ENCODE assay signal across 8 cellular contexts in genomic region chrX:53089224-53089842, GRCh38. TPM values are rescaled to one million over a fixed set of nuclear protein-coding genes. Genes with fewer than 3 reads are reported as not detected.
A peak's percentile ranks its signal among the peaks of the same experiment; 100 is the strongest.
DNase-seq lines count a peak whose midpoint lies in the region; ATAC-seq and TF ChIP-seq lines count a peak whose summit lies in the region.

No MANE protein-coding gene starts in this region.

- no peaks in the 10 kb centered on the region for H3K27me3 Mint-ChIP-seq in activated naive CD4-positive, alpha-beta T cell treated with anti-CD3 and anti-CD28 coated beads, Interleukin-2, amount 10 ng/mL, durations not matched to agents 7 days and 5 days
- H3K27me3 Mint-ChIP-seq in osteocyte (ENCODE audit: unreplicated experiment) = no peaks in the 10 kb centered on the region

- H3K4me3 Mint-ChIP-seq in activated naive CD4-positive, alpha-beta T cell treated with anti-CD3 and anti-CD28 coated beads, Interleukin-2, amount 10 ng/mL, durations not matched to agents 7 days and 5 days = peak overlapping the region; percentile 79
- H3K4me3 Mint-ChIP-seq in osteocyte (ENCODE audit: unreplicated experiment) = peak overlapping the region; percentile 79

- ATAC-seq in GM21723 (IDR thresholded peaks at IDR 0.05; ENCODE audit: unreplicated experiment) (peak; percentile 34), foreskin keratinocyte (no peak), GM19351 (IDR thresholded peaks at IDR 0.05; ENCODE audit: unreplicated experiment) (no peak), GM21360 (IDR thresholded peaks at IDR 0.05; ENCODE audit: unreplicated experiment) (no peak)

- TF ChIP-seq CTCF in BJ (IDR thresholded peaks at IDR 0.05; ENCODE audit: insufficient read depth, low read depth, low read length) (peak; percentile 71), foreskin keratinocyte (conservative IDR thresholded peaks at IDR 0.05) (peak; percentile 72), osteocyte (IDR thresholded peaks at IDR 0.05) (peak; percentile 72)

- peak overlapping the region; percentile 85 for H3K27ac Mint-ChIP-seq in activated naive CD4-positive, alpha-beta T cell treated with anti-CD3 and anti-CD28 coated beads, Interleukin-2, amount 10 ng/mL, durations not matched to agents 7 days and 5 days
- peak overlapping the region; percentile 86 for H3K27ac Mint-ChIP-seq in osteocyte (ENCODE audit: unreplicated experiment)

- CTCF ChIA-PET in BJ (lab: Yijun Ruan, JAX) = interaction anchor here (0.6 to 1.0 kb wide), 3 partner anchors 11 to 24 kb away, joined by 3 to 4 read pairs (median 3); no protein-coding TSS in a partner anchor
- CTCF ChIA-PET in activated naive CD4-positive, alpha-beta T cell treated with anti-CD3 and anti-CD28 coated beads, Interleukin-2, amount 10 ng/mL, durations not matched to agents 7 days and 5 days (lab: Charles Lee) = interaction anchor here (0.9 to 2.1 kb wide), 2 partner anchors 17 to 20 kb away, joined by 3 to 10 read pairs; no protein-coding TSS in a partner anchor

- POLR2A ChIA-PET in BJ (lab: Charles Lee) = no interaction called here

- no peaks in the 10 kb centered on the region for H3K9me3 Mint-ChIP-seq in activated naive CD4-positive, alpha-beta T cell treated with anti-CD3 and anti-CD28 coated beads, Interleukin-2, amount 10 ng/mL, durations not matched to agents 7 days and 5 days
- no peaks in the 10 kb centered on the region for H3K9me3 Mint-ChIP-seq in osteocyte (ENCODE audit: unreplicated experiment)

- H3K27me3 ChIP-seq in BJ (ENCODE audit: control insufficient read depth, insufficient read depth, low read length) (no peaks in the 10 kb centered on the region), foreskin keratinocyte (no peaks in the 10 kb centered on the region)

- no peaks in the 10 kb centered on the region for H3K4me1 ChIP-seq in foreskin keratinocyte

- peak overlapping the region; percentile 90 for H3K27ac ChIP-seq in foreskin keratinocyte

- H3K4me1 Mint-ChIP-seq in activated naive CD4-positive, alpha-beta T cell treated with anti-CD3 and anti-CD28 coated beads, Interleukin-2, amount 10 ng/mL, durations not matched to agents 7 days and 5 days = peaks cover 31% of the 10 kb centered on the region
- peaks cover 9% of the 10 kb centered on the region for H3K4me1 Mint-ChIP-seq in osteocyte (ENCODE audit: unreplicated experiment)

- DNase-seq in BJ (ENCODE audit: low read depth) = no peak
- peak; percentile 60 for DNase-seq in NCI-H345 (lab: John Stamatoyannopoulos, UW)
- peak; percentile 52 for DNase-seq in activated naive CD4-positive, alpha-beta T cell treated with anti-CD3 and anti-CD28 coated beads, Interleukin-2, amount 10 ng/mL, durations not matched to agents 7 days and 5 days
- peak in 1 of 2 donors; percentile 50 for DNase-seq in foreskin keratinocyte
- no peak for DNase-seq in osteocyte (ENCODE audit: extremely low spot score, unreplicated experiment)

- H3K36me3 Mint-ChIP-seq in activated naive CD4-positive, alpha-beta T cell treated with anti-CD3 and anti-CD28 coated beads, Interleukin-2, amount 10 ng/mL, durations not matched to agents 7 days and 5 days = peaks cover 17% of the 10 kb centered on the region
- peaks cover 14% of the 10 kb centered on the region for H3K36me3 Mint-ChIP-seq in osteocyte (ENCODE audit: unreplicated experiment)

- H3K4me3 ChIP-seq in BJ (ENCODE audit: low read depth, low read length) = peak overlapping the region; percentile 32

- peaks cover 12% of the 10 kb centered on the region for H3K36me3 ChIP-seq in BJ (ENCODE audit: control insufficient read depth, insufficient read depth, low read length)

RNA-seq across cellular contexts. Expression of gene KANTR, which starts 4.6 kb away (rescaled TPM):
- 2.3 and 2.5 TPM in 2 replicates for polyA plus RNA-seq in BJ (2011; rRNA removed)
- 10.4 and 11.2 TPM in 2 replicates for polyA minus RNA-seq in BJ (2011; rRNA and poly(A)+ RNA removed)
- total RNA-seq in foreskin keratinocyte = 2.3 TPM in 2 replicates
- polyA plus RNA-seq in foreskin keratinocyte = 0.54 and 0.61 TPM in 2 replicates
- total RNA-seq in osteocyte = 12.4 and 13.7 TPM in 2 replicates

RNA-seq across cellular contexts. Expression of gene TSPYL2, which starts 7.2 kb away (rescaled TPM):
- polyA plus RNA-seq in BJ (2011; rRNA removed) = 22.9 and 29.3 TPM in 2 replicates
- 8.0 and 10.3 TPM in 2 replicates for polyA minus RNA-seq in BJ (2011; rRNA and poly(A)+ RNA removed)
- 8.1 and 8.8 TPM in 2 replicates for total RNA-seq in foreskin keratinocyte
- 7.5 and 7.9 TPM in 2 replicates for polyA plus RNA-seq in foreskin keratinocyte
- 19.5 and 26.2 TPM in 2 replicates for total RNA-seq in osteocyte

RNA-seq across cellular contexts. Expression of gene GPR173, which starts 40.7 kb away (rescaled TPM):
- polyA plus RNA-seq in BJ (2011; rRNA removed) (1.7 and 2.7 TPM in 2 replicates), foreskin keratinocyte (0.26 and 0.40 TPM in 2 replicates)
- polyA minus RNA-seq in BJ (2011; rRNA and poly(A)+ RNA removed) = 2.1 and 2.3 TPM in 2 replicates
- total RNA-seq in foreskin keratinocyte (0.35 and 0.75 TPM in 2 replicates), osteocyte (12.6 and 17.3 TPM in 2 replicates)

Comparison
In these comparisons a context has a peak if more than half of its experiments do, and no peak if none do; other contexts are left out.
1. DNase-seq: peak in NCI-H345 (single experiment) and activated naive CD4-positive, alpha-beta T cell treated with anti-CD3 and anti-CD28 coated beads, Interleukin-2, amount 10 ng/mL, durations not matched to agents 7 days and 5 days (single experiment); none in BJ (single experiment) and osteocyte (single experiment).
2. Peak in every context shown above with its lines, with median percentiles within 50 percentile points of each other: CTCF ChIP-seq.